In the genomic region with DNA sequence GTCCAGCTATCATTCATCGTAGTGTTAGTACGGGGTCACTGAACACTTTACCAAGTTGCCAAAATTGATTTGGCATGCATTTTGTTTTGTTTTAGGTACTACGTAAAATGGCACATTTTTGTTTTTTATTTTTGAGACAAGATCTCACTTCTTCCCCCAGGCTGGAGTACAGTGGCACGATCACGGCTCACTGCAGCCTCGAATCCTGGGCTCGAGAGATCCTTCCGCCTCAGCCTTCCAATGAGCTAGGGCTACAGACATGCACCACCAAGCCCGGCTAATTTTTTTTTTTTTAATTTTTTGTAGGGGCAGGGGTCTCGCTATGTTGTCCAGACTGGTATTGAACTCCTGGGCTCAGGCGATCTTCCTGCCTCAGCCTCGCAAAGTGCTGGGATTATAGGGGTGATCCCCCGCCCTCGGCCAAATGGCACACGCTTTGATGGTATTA, we compare ENCODE assay signal across 1 cellular context.
TF ChIP-seq lines count a peak whose summit lies in the region.

No MANE protein-coding gene starts in this region.

TF ChIP-seq in WTC11, 78 proteins besides CTCF, POLR2A, EP300 and RAD21 (continued from another document):
- TF ChIP-seq, protein P1, sequence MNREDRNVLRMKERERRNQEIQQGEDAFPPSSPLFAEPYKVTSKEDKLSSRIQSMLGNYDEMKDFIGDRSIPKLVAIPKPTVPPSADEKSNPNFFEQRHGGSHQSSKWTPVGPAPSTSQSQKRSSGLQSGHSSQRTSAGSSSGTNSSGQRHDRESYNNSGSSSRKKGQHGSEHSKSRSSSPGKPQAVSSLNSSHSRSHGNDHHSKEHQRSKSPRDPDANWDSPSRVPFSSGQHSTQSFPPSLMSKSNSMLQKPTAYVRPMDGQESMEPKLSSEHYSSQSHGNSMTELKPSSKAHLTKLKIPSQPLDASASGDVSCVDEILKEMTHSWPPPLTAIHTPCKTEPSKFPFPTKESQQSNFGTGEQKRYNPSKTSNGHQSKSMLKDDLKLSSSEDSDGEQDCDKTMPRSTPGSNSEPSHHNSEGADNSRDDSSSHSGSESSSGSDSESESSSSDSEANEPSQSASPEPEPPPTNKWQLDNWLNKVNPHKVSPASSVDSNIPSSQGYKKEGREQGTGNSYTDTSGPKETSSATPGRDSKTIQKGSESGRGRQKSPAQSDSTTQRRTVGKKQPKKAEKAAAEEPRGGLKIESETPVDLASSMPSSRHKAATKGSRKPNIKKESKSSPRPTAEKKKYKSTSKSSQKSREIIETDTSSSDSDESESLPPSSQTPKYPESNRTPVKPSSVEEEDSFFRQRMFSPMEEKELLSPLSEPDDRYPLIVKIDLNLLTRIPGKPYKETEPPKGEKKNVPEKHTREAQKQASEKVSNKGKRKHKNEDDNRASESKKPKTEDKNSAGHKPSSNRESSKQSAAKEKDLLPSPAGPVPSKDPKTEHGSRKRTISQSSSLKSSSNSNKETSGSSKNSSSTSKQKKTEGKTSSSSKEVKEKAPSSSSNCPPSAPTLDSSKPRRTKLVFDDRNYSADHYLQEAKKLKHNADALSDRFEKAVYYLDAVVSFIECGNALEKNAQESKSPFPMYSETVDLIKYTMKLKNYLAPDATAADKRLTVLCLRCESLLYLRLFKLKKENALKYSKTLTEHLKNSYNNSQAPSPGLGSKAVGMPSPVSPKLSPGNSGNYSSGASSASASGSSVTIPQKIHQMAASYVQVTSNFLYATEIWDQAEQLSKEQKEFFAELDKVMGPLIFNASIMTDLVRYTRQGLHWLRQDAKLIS (CRISPR knock-in tag; IDR thresholded peaks at IDR 0.05; ENCODE audit: borderline replicate concordance), result no peak
- TF ChIP-seq ZMAT4 (CRISPR knock-in tag; IDR thresholded peaks at IDR 0.05) (no peak), HMGA2 (CRISPR knock-in tag; IDR thresholded peaks at IDR 0.05) (no peak), TP53 (CRISPR knock-in tag; IDR thresholded peaks at IDR 0.05) (no peak), ATF1 (CRISPR knock-in tag; IDR thresholded peaks at IDR 0.05) (no peak), JUN (CRISPR knock-in tag; IDR thresholded peaks at IDR 0.05) (no peak)
- TF ChIP-seq, protein P2, sequence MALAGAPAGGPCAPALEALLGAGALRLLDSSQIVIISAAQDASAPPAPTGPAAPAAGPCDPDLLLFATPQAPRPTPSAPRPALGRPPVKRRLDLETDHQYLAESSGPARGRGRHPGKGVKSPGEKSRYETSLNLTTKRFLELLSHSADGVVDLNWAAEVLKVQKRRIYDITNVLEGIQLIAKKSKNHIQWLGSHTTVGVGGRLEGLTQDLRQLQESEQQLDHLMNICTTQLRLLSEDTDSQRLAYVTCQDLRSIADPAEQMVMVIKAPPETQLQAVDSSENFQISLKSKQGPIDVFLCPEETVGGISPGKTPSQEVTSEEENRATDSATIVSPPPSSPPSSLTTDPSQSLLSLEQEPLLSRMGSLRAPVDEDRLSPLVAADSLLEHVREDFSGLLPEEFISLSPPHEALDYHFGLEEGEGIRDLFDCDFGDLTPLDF (CRISPR knock-in tag; IDR thresholded peaks at IDR 0.05), result no peak
- TF ChIP-seq, protein P3, sequence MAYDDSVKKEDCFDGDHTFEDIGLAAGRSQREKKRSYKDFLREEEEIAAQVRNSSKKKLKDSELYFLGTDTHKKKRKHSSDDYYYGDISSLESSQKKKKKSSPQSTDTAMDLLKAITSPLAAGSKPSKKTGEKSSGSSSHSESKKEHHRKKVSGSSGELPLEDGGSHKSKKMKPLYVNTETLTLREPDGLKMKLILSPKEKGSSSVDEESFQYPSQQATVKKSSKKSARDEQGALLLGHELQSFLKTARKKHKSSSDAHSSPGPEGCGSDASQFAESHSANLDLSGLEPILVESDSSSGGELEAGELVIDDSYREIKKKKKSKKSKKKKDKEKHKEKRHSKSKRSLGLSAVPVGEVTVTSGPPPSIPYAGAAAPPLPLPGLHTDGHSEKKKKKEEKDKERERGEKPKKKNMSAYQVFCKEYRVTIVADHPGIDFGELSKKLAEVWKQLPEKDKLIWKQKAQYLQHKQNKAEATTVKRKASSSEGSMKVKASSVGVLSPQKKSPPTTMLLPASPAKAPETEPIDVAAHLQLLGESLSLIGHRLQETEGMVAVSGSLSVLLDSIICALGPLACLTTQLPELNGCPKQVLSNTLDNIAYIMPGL (CRISPR knock-in tag; IDR thresholded peaks at IDR 0.05), result no peak
TF ChIP-seq in WTC11: peak in this region for 0.
